23 cellular contexts compared by ENCODE assay signal in the genomic region with DNA sequence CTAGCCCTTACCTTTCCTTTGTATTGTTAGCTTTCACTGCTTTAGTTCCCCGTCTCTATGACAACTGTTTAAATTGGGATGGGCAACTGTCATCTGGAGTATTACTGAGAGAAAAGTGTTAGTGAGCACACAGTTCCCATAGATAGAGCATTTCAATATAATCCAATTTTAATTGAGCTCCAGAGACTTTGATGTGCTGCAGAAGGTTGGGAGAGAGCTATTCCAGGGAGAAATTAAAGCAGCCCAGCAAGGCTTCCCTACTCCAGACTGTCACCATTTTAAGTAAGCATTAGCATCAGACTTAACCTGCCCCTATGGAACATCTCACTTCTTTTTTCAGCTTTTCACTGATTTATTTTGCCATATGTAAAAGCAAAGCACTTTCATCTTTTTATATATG. TPM values are rescaled to one million over a fixed set of nuclear protein-coding genes. Genes with fewer than 3 reads are reported as not detected.
A peak's percentile ranks its signal among the peaks of the same experiment; 100 is the strongest.
DNase-seq lines count a peak whose midpoint lies in the region; ATAC-seq, FAIRE-seq and TF ChIP-seq lines count a peak whose summit lies in the region.
"Had no signal": no experiment of that assay in that cellular context is flagged by ENCODE, and none has a peak within 500 bp of the region (broad histone marks: within the 10 kb centered on the region; RNA-seq: fewer than 3 reads in every experiment).

No MANE protein-coding gene starts in this region.

- H3K27me3 ChIP-seq in BE2C = no peaks in the 10 kb centered on the region
- no peaks in the 10 kb centered on the region for H3K27me3 ChIP-seq in MM.1S (replicated peaks; ENCODE audit: insufficient read depth, low read length)

- H2AFZ ChIP-seq in MM.1S (ENCODE audit: low read length) = no peak overlapping the region
- H2AFZ ChIP-seq: PC-9 had no signal

- H3K4me3 ChIP-seq in BE2C (ENCODE audit: low read depth, low read length) (peak overlapping the region; percentile 0; the same call in 1 of the 2 replicates), MM.1S (ENCODE audit: low read length) (no peak overlapping the region)
- H3K4me3 ChIP-seq: PC-9, SK-N-MC had no signal

- H3K9me3 ChIP-seq in BE2C = no peaks in the 10 kb centered on the region
- no peaks in the 10 kb centered on the region for H3K9me3 ChIP-seq in MM.1S (replicated peaks; ENCODE audit: insufficient read depth, low read length)

- no peak overlapping the region for H3K9ac ChIP-seq in MM.1S (ENCODE audit: low read length)

- H3K9me3 Mint-ChIP-seq in glutamatergic neuron (ENCODE audit: unreplicated experiment) = peaks cover 11% of the 10 kb centered on the region
- no peaks in the 10 kb centered on the region for H3K9me3 Mint-ChIP-seq in activated naive CD4-positive, alpha-beta T cell treated with anti-CD3 and anti-CD28 coated beads, Interleukin-2, amount 50 U/mL, for 72 hours
- H3K9me3 Mint-ChIP-seq: T-helper 2 cell treated with Interferon-gamma antibody and Interleukin-4, amounts not matched to agents 5 μg/mL and 100 μg/mL, for 36 hours had no signal

- TF ChIP-seq CTCF in BE2C (IDR thresholded peaks at IDR 0.05; ENCODE audit: low read depth, low read length) = no peak
- TF ChIP-seq CTCF in glutamatergic neuron (IDR thresholded peaks at IDR 0.05; ENCODE audit: partially characterized antibody, unreplicated experiment) = no peak
- TF ChIP-seq CTCF in MM.1S (IDR thresholded peaks at IDR 0.05; ENCODE audit: low read length) = no peak

- peak overlapping the region; percentile 97 for H3K27ac Mint-ChIP-seq in glutamatergic neuron (ENCODE audit: unreplicated experiment)
- no peak overlapping the region for H3K27ac Mint-ChIP-seq in activated naive CD4-positive, alpha-beta T cell treated with anti-CD3 and anti-CD28 coated beads, Interleukin-2, amount 50 U/mL, for 72 hours
- H3K27ac Mint-ChIP-seq: CD14-positive monocyte; T-cell; T-helper 2 cell treated with Interferon-gamma antibody and Interleukin-4, amounts not matched to agents 5 μg/mL and 100 μg/mL, for 36 hours had no signal

- H3K4me1 ChIP-seq in BE2C = peaks cover 52% of the 10 kb centered on the region
- H3K4me1 ChIP-seq in MM.1S (ENCODE audit: low read length) = no peaks in the 10 kb centered on the region

- H3K27ac ChIP-seq in MM.1S (ENCODE audit: low read length) = no peak overlapping the region
- H3K27ac ChIP-seq: PC-9, SK-N-MC had no signal

- FAIRE-seq in HTR-8/SVneo (lab: Jason Lieb, UNC) = no peak

- DNase-seq in BE2C = no peak
- DNase-seq in NCI-H1694 treated with DMSO at 0.1 percent for 48 hours (lab: John Stamatoyannopoulos, UW) = peak; percentile 88
- DNase-seq in NCI-H82 (lab: John Stamatoyannopoulos, UW) = peak; percentile 94
- DNase-seq in glutamatergic neuron = no peak
- DNase-seq in HTR-8/SVneo (ENCODE audit: insufficient read length, low spot score) = no peak
- DNase-seq in MM.1S = no peak
- no peak for DNase-seq in activated CD4-positive, alpha-beta T cell treated with anti-CD3 and anti-CD28 coated beads for 1 hour
- DNase-seq in activated naive CD4-positive, alpha-beta T cell treated with anti-CD3 and anti-CD28 coated beads, Interleukin-2, amount 50 U/mL, for 72 hours (ENCODE audit: low spot score in 2 of 2) = no peak
- DNase-seq: AML-193, EL, GF-D8, Kasumi-1, NCI-H2029, NCI-H2171 treated with DMSO at 0.1 percent for 48 hours, NCI-H446 treated with DMSO at 0.1 percent for 48 hours, PC-9, RPMI8226, SHP77, T-cell had no signal

- no peaks in the 10 kb centered on the region for H3K36me3 Mint-ChIP-seq in glutamatergic neuron (ENCODE audit: unreplicated experiment)
- H3K36me3 Mint-ChIP-seq in activated naive CD4-positive, alpha-beta T cell treated with anti-CD3 and anti-CD28 coated beads, Interleukin-2, amount 50 U/mL, for 72 hours = no peaks in the 10 kb centered on the region
- H3K36me3 Mint-ChIP-seq: CD14-positive monocyte, T-cell had no signal

- peak overlapping the region; percentile 44 for H3K4me3 Mint-ChIP-seq in glutamatergic neuron (ENCODE audit: unreplicated experiment)
- H3K4me3 Mint-ChIP-seq: CD14-positive monocyte; T-cell; T-helper 2 cell treated with Interferon-gamma antibody and Interleukin-4, amounts not matched to agents 5 μg/mL and 100 μg/mL, for 36 hours had no signal

- H3K27me3 Mint-ChIP-seq in glutamatergic neuron (ENCODE audit: unreplicated experiment) = peaks cover 3% of the 10 kb centered on the region
- H3K27me3 Mint-ChIP-seq: T-cell had no signal

- peaks cover 43% of the 10 kb centered on the region for H3K4me1 Mint-ChIP-seq in glutamatergic neuron (ENCODE audit: low read depth, unreplicated experiment)
- H3K4me1 Mint-ChIP-seq: CD14-positive monocyte, T-cell had no signal

- no peaks in the 10 kb centered on the region for H3F3A ChIP-seq in MM.1S (ENCODE audit: insufficient read depth, low read length)

- no peak for ATAC-seq in activated naive CD4-positive, alpha-beta T cell treated with anti-CD3 and anti-CD28 coated beads, Interleukin-2, amount 50 U/mL, for 72 hours
- ATAC-seq: T-cell had no signal

- no peaks in the 10 kb centered on the region for H3K36me3 ChIP-seq in BE2C
- no peaks in the 10 kb centered on the region for H3K36me3 ChIP-seq in MM.1S (replicated peaks; ENCODE audit: insufficient read depth, low read length)

- no peak overlapping the region for H3K4me2 ChIP-seq in MM.1S (ENCODE audit: low read depth, low read length)
- H3K4me2 ChIP-seq: PC-9 had no signal

- H4K20me1 ChIP-seq in MM.1S (ENCODE audit: insufficient read depth, low read length) = no peaks in the 10 kb centered on the region

- no peaks in the 10 kb centered on the region for H3K9me2 ChIP-seq in MM.1S (replicated peaks; ENCODE audit: insufficient read depth, low read length)

- no peaks in the 10 kb centered on the region for H3K79me2 ChIP-seq in MM.1S (ENCODE audit: low read length)

RNA-seq across cellular contexts. Expression of gene MAB21L1, which starts 55.1 kb away (rescaled TPM):
- 138 TPM for polyA plus RNA-seq in BE2C (2012; ENCODE audit: insufficient read depth, insufficient read length, low read depth)
- 48.7 TPM for total RNA-seq in glutamatergic neuron (ENCODE audit: unreplicated experiment)
- total RNA-seq in activated naive CD4-positive, alpha-beta T cell treated with anti-CD3 and anti-CD28 coated beads, Interleukin-2, amount 50 U/mL, for 72 hours = not detected
- total RNA-seq: MCF 10A, PC-9, T-cell had no signal
- polyA plus RNA-seq: CD14-positive monocyte had no signal

Comparison
In these comparisons a context has a peak if more than half of its experiments do, and no peak if none do; other contexts are left out.
1. DNase-seq: peak in NCI-H1694 treated with DMSO at 0.1 percent for 48 hours (single experiment) and NCI-H82 (single experiment); none in BE2C (single experiment), glutamatergic neuron (single experiment), HTR-8/SVneo (single experiment), MM.1S (single experiment), activated CD4-positive, alpha-beta T cell treated with anti-CD3 and anti-CD28 coated beads for 1 hour (single experiment) and activated naive CD4-positive, alpha-beta T cell treated with anti-CD3 and anti-CD28 coated beads, Interleukin-2, amount 50 U/mL, for 72 hours (0 of 2).
2. RNA of gene MAB21L1, which starts 55.1 kb away (total RNA-seq): 48.7 TPM in glutamatergic neuron (single experiment); not detected in activated naive CD4-positive, alpha-beta T cell treated with anti-CD3 and anti-CD28 coated beads, Interleukin-2, amount 50 U/mL, for 72 hours; every median in the first group is over 10 times any median in the second.